Comparison of ENCODE assay signal across 1 cellular context in the genomic region with DNA sequence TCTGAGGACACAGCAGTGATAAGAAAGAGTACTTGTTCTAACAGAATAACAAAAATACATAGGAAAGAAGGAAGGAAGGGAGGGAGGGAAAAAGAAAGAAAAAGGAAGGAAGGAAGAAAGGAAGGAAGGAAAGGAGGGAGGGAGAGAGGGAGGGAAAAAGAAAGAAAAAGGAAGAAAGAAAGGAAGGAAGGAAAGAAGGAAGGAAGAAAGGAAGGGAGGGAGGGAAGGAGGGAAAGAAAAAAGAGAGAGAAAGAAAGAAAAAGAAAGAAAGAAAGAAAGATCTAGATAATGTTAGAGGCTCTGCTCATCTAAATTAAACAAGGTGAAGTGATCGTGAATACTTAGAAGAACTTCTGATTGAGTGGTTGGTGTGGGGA.
TF ChIP-seq lines count a peak whose summit lies in the region.

No MANE protein-coding gene starts in this region.

TF ChIP-seq in HepG2, 621 proteins besides CTCF, POLR2A, EP300 and RAD21:
- TF ChIP-seq, protein P1, sequence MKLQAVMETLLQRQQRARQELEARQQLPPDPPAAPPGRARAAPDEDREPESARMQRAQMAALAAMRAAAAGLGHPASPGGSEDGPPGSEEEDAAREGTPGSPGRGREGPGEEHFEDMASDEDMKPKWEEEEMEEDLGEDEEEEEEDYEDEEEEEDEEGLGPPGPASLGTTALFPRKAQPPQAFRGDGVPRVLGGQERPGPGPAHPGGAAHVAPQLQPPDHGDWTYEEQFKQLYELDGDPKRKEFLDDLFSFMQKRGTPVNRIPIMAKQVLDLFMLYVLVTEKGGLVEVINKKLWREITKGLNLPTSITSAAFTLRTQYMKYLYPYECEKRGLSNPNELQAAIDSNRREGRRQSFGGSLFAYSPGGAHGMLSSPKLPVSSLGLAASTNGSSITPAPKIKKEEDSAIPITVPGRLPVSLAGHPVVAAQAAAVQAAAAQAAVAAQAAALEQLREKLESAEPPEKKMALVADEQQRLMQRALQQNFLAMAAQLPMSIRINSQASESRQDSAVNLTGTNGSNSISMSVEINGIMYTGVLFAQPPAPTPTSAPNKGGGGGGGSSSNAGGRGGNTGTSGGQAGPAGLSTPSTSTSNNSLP (IDR thresholded peaks at IDR 0.05; ENCODE audit: low read depth, low read length): no peak
- TF ChIP-seq, protein P2, sequence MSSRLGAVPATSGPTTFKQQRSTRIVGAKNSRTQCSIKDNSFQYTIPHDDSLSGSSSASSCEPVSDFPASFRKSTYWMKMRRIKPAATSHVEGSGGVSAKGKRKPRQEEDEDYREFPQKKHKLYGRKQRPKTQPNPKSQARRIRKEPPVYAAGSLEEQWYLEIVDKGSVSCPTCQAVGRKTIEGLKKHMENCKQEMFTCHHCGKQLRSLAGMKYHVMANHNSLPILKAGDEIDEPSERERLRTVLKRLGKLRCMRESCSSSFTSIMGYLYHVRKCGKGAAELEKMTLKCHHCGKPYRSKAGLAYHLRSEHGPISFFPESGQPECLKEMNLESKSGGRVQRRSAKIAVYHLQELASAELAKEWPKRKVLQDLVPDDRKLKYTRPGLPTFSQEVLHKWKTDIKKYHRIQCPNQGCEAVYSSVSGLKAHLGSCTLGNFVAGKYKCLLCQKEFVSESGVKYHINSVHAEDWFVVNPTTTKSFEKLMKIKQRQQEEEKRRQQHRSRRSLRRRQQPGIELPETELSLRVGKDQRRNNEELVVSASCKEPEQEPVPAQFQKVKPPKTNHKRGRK (CRISPR knock-in tag; IDR thresholded peaks at IDR 0.05): 0 out of 2 replicates have a peak, but pooled peaks have one; percentile 54
